Comparison of ENCODE assay signal across 23 cellular contexts in the genomic region with DNA sequence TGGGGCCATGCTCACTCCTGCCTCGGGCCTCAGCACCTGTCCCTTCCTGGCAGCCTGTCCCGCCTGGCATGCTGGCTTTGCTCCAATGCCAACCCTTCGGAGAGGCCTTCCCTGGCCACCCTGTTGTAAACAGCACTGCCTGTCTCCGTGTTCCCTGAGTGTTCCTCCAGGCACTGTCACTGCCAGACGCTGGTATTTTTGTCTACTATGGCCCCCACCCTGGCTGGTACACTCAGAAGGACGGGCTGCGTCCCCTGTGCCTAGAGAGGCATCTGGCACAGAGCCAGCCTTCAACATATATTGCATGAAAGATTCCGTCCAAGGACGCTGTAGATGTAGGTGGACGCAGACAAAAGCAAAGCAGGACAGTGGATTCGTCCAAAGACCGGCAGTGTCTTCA. TPM values are rescaled to one million over a fixed set of nuclear protein-coding genes. Genes with fewer than 3 reads are reported as not detected.
DNase-seq lines count a peak whose midpoint lies in the region; TF ChIP-seq lines count a peak whose summit lies in the region.
"Had no signal": no experiment of that assay in that cellular context is flagged by ENCODE, and none has a peak within 500 bp of the region (broad histone marks: within the 10 kb centered on the region; RNA-seq: fewer than 3 reads in every experiment).

No MANE protein-coding gene starts in this region.

- WGBS in prostate gland = 40% methylated on average over 12 of the region's 12 CpGs
- WGBS in mesendoderm (ENCODE audit: extremely low coverage, insufficient coverage, low lambda C conversion rate) = no CpG with 5 or more reads among the region's 12 CpGs

- H2BK120ac ChIP-seq in mesendoderm (ENCODE audit: low read depth, low read length) = no peak overlapping the region

- no peaks in the 10 kb centered on the region for H3K36me3 ChIP-seq in prostate gland
- no peaks in the 10 kb centered on the region for H3K36me3 ChIP-seq in mesendoderm (ENCODE audit: control insufficient read depth, insufficient read depth, low read length)
- H3K36me3 ChIP-seq: brain microvascular endothelial cell, HAP-1, SJSA1 had no signal

- no peak overlapping the region for H3K4me3 Mint-ChIP-seq in Calu3 (ENCODE audit: low read depth, unreplicated experiment)
- H3K4me3 Mint-ChIP-seq: activated CD4-positive, alpha-beta T cell treated with anti-CD3 and anti-CD28 coated beads, Interleukin-2, amount 10 ng/mL, durations not matched to agents 24 days and 14 days; naive thymus-derived CD4-positive, alpha-beta T cell had no signal

- no peak overlapping the region for H3K4me3 ChIP-seq in prostate gland
- no peak overlapping the region for H3K4me3 ChIP-seq in mesendoderm (ENCODE audit: low read length)
- H3K4me3 ChIP-seq: HAP-1, hepatocyte, SJSA1 had no signal

- H3K4ac ChIP-seq in mesendoderm (ENCODE audit: low read depth, low read length) = no peak overlapping the region

- no peak overlapping the region for H2BK15ac ChIP-seq in mesendoderm (replicated peaks; ENCODE audit: low read depth)

- CTCF ChIA-PET in Calu3 (lab: Charles Lee) = no interaction called here

- peak overlapping the region; percentile 57 for H3K27ac ChIP-seq in VCaP
- no peak overlapping the region for H3K27ac ChIP-seq in prostate gland
- H3K27ac ChIP-seq in mesendoderm (ENCODE audit: low read depth, low read length) = no peak overlapping the region
- H3K27ac ChIP-seq: brain microvascular endothelial cell, hepatocyte, SJSA1 had no signal

- H3K9me3 ChIP-seq in prostate gland = no peaks in the 10 kb centered on the region
- H3K9me3 ChIP-seq: Caco-2, HAP-1, SJSA1 had no signal

- no peak overlapping the region for H3K18ac ChIP-seq in mesendoderm (ENCODE audit: low read length)

- H3K36me3 Mint-ChIP-seq in Calu3 (ENCODE audit: insufficient read depth, unreplicated experiment) = no peaks in the 10 kb centered on the region
- H3K36me3 Mint-ChIP-seq: naive thymus-derived CD4-positive, alpha-beta T cell had no signal

- DNase-seq in G401 (ENCODE audit: low spot score) (peak; percentile 47), hepatic stellate cell (ENCODE audit: low spot score) (peak; percentile 4), prostate gland (ENCODE audit: low spot score) (peak; percentile 64), mesendoderm (no peak), NAMALWA (ENCODE audit: low spot score) (no peak), Calu3 (no peak)
- DNase-seq: activated CD4-positive, alpha-beta T cell treated with anti-CD3 and anti-CD28 coated beads, Interleukin-2, amount 10 ng/mL, durations not matched to agents 24 days and 14 days; activated naive CD4-positive, alpha-beta T cell treated with anti-CD3 and anti-CD28 coated beads, Interleukin-2, amount 50 U/mL, for 16 hours; brain microvascular endothelial cell; Caco-2; naive thymus-derived CD4-positive, alpha-beta T cell; NCI-H1436; NCI-H510A treated with DMSO at 0.1 percent for 48 hours; OCI-M1; T1000 had no signal

- in situ Hi-C loops in G401 (cut with HindIII; ENCODE audit: low sequenced_read_pairs) = no loop called here

- no peak overlapping the region for H2BK5ac ChIP-seq in mesendoderm (ENCODE audit: low read length)

- intact Hi-C loops in prostate gland (cut with DNase I) = no loop called here
- intact Hi-C loops in Calu3 (cut with micrococcal nuclease; ENCODE audit: unreplicated experiment) = no loop called here

- H3K27me3 ChIP-seq in prostate gland (replicated peaks; ENCODE audit: insufficient read depth) (peaks cover 2% of the 10 kb centered on the region), mesendoderm (ENCODE audit: insufficient read depth, low read length, poor library complexity) (no peaks in the 10 kb centered on the region)

- H3K4me2 ChIP-seq in mesendoderm (ENCODE audit: low read length) = no peak overlapping the region
- H3K4me2 ChIP-seq: hepatocyte had no signal

- H3K27me3 Mint-ChIP-seq in Calu3 (ENCODE audit: unreplicated experiment) = peaks cover 68% of the 10 kb centered on the region

- no peak overlapping the region for H3K27ac Mint-ChIP-seq in Calu3 (ENCODE audit: unreplicated experiment)
- H3K27ac Mint-ChIP-seq: activated CD4-positive, alpha-beta T cell treated with anti-CD3 and anti-CD28 coated beads, Interleukin-2, amount 10 ng/mL, durations not matched to agents 24 days and 14 days had no signal

- no peaks in the 10 kb centered on the region for H3K9me3 Mint-ChIP-seq in Calu3 (ENCODE audit: low read depth, unreplicated experiment)
- H3K9me3 Mint-ChIP-seq: activated CD4-positive, alpha-beta T cell treated with anti-CD3 and anti-CD28 coated beads, Interleukin-2, amount 10 ng/mL, durations not matched to agents 24 days and 14 days; naive thymus-derived CD4-positive, alpha-beta T cell had no signal

- H2AK5ac ChIP-seq in mesendoderm (ENCODE audit: low read length) = no peak overlapping the region

- H3K4me1 ChIP-seq in prostate gland (replicated peaks) (peaks cover 3% of the 10 kb centered on the region), mesendoderm (ENCODE audit: control insufficient read depth, low read depth, low read length) (no peaks in the 10 kb centered on the region)
- H3K4me1 ChIP-seq: HAP-1 had no signal

- no peak overlapping the region for H3K9ac ChIP-seq in mesendoderm (ENCODE audit: low read length)

- TF ChIP-seq CTCF in VCaP (conservative IDR thresholded peaks at IDR 0.05) (no peak), prostate gland (IDR thresholded peaks at IDR 0.05) (no peak), Calu3 (IDR thresholded peaks at IDR 0.05; ENCODE audit: unreplicated experiment) (no peak)

- H3K4me1 Mint-ChIP-seq in Calu3 (ENCODE audit: low read depth, unreplicated experiment) = no peaks in the 10 kb centered on the region

- no peaks in the 10 kb centered on the region for H3K79me2 ChIP-seq in mesendoderm (ENCODE audit: control insufficient read depth, insufficient read depth, low read length)
- H3K79me2 ChIP-seq: hepatocyte had no signal

- no peak for TF ChIP-seq POLR2A in prostate gland (IDR thresholded peaks at IDR 0.05)

- no peaks in the 10 kb centered on the region for H3K79me1 ChIP-seq in mesendoderm (ENCODE audit: low read length)

- H3K23ac ChIP-seq in mesendoderm (ENCODE audit: low read length) = no peak overlapping the region

- H3K56ac ChIP-seq in mesendoderm (ENCODE audit: low read length) = no peak overlapping the region

- H4K8ac ChIP-seq in mesendoderm (ENCODE audit: low read depth, low read length) = no peak overlapping the region

- no peak overlapping the region for H4K5ac ChIP-seq in mesendoderm (ENCODE audit: low read length)

- no TSS peak for BruUV-seq in Calu3 (replicated peaks; lab: Mats Ljungman, UMichigan)

RNA-seq across cellular contexts. Expression of gene ASPG, which starts 2.7 kb away (rescaled TPM):
- total RNA-seq in G401 (2014; rRNA removed; shearing (Covaris generic)) = not detected in 2 replicates
- total RNA-seq in prostate gland (1 to 10 TPM in 1 of 2 donors, not detected in 1; 2.3 TPM), Calu3 (2022) (not detected in 2 replicates)
- polyA plus RNA-seq in mesendoderm (2013, experiment 1 of 2) = 0.01 TPM
- polyA plus RNA-seq in mesendoderm (2013, experiment 2 of 2) = 0.08 TPM
- total RNA-seq: activated CD4-positive, alpha-beta T cell treated with anti-CD3 and anti-CD28 coated beads, Interleukin-2, amount 10 ng/mL, durations not matched to agents 24 days and 14 days; Caco-2; fibroblast of lung; HT-29; kidney epithelial cell; SJSA1 had no signal
- polyA plus RNA-seq: fibroblast of lung; naive thymus-derived CD4-positive, alpha-beta T cell had no signal

RNA-seq across cellular contexts. Expression of gene KIF26A, which starts 55.6 kb away (rescaled TPM):
- 19.8 and 21.2 TPM in 2 replicates for total RNA-seq in G401 (2014; rRNA removed; shearing (Covaris generic))
- 10 to 100 TPM in 1 of 2 donors, 1 to 10 TPM in 1; 1.6 to 13.9 TPM for total RNA-seq in prostate gland
- polyA plus RNA-seq in mesendoderm (2013, experiment 1 of 2) = 6.3 TPM
- 6.3 TPM for polyA plus RNA-seq in mesendoderm (2013, experiment 2 of 2)
- 0.07 TPM in 2 replicates for total RNA-seq in Calu3 (2022)
- total RNA-seq: HT-29, LHCN-M2 had no signal
- polyA plus RNA-seq: naive thymus-derived CD4-positive, alpha-beta T cell had no signal

Comparison
In these comparisons a context has a peak if more than half of its experiments do, and no peak if none do; other contexts are left out.
1. DNase-seq: peak in G401 (single experiment), hepatic stellate cell (single experiment) and prostate gland (single experiment); none in mesendoderm (single experiment), NAMALWA (single experiment) and Calu3 (single experiment).